In the genomic region with DNA sequence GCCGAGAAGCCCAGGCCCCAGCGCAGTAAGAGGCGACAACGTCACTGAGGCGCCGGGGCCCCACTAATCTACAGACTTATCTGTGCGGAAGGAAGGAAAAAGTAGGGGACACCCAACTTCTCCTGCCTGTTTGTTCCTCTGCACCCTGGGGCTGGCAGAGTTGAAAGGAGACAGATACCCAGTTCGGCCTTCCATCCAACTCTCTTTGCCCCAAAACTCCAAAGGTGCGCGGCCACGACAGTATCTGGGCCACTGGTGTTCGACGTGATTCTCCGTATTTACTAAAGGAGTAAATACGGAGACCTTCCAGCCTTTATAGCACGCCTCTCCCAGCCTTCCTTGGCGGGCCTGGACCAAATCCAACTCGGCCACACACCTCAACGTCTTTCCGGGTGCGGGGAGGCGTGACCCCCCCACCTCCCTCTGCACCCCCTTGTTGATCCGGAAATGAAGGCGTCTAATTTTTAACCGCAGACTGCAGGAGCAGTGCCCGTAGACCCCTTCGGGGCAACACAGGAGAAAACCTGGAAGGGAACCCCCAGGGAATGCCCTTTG, we compare ENCODE assay signal across 8 cellular contexts. TPM values are rescaled to one million over a fixed set of nuclear protein-coding genes. Genes with fewer than 3 reads are reported as not detected.
A peak's percentile ranks its signal among the peaks of the same experiment; 100 is the strongest.
DNase-seq lines count a peak whose midpoint lies in the region; ATAC-seq and TF ChIP-seq lines count a peak whose summit lies in the region.

No MANE protein-coding gene starts in this region.

- no peak for TF ChIP-seq CTCF in CD4-positive, alpha-beta T cell (IDR thresholded peaks at IDR 0.05)
- TF ChIP-seq CTCF in HL-60 (IDR thresholded peaks at IDR 0.05; ENCODE audit: insufficient read depth, low read length), result no peak
- TF ChIP-seq CTCF in WTC11 (IDR thresholded peaks at IDR 0.05), result no peak
- TF ChIP-seq CTCF in epithelial cell of proximal tubule (conservative IDR thresholded peaks at IDR 0.05; ENCODE audit: low read depth, low read length), result peak; percentile 2

- H3K4me1 ChIP-seq in neuron (ENCODE audit: insufficient read depth, low read length), result peaks cover 27% of the 10 kb centered on the region

- H3K4me3 Mint-ChIP-seq in CD4-positive, alpha-beta T cell, result peak overlapping the region; percentile 100
- peak overlapping the region; percentile 97 for H3K4me3 Mint-ChIP-seq in WTC11

- H3K9me3 Mint-ChIP-seq in CD4-positive, alpha-beta T cell, result no peaks in the 10 kb centered on the region
- no peaks in the 10 kb centered on the region for H3K9me3 Mint-ChIP-seq in WTC11

- H3K27me3 ChIP-seq in CD4-positive, alpha-beta T cell (ENCODE audit: control insufficient read depth, insufficient read depth, low read length), result no peaks in the 10 kb centered on the region
- no peaks in the 10 kb centered on the region for H3K27me3 ChIP-seq in HL-60 (ENCODE audit: insufficient read depth, poor library complexity, severe bottlenecking)
- H3K27me3 ChIP-seq in neuron (ENCODE audit: insufficient read depth, low read length), result no peaks in the 10 kb centered on the region

- peak overlapping the region; percentile 72 for H3K4me3 ChIP-seq in HL-60 (replicated peaks; ENCODE audit: insufficient read depth, low read length)
- peak overlapping the region; percentile 74 for H3K4me3 ChIP-seq in epithelial cell of proximal tubule (ENCODE audit: low read depth, low read length)
- H3K4me3 ChIP-seq in neuron (ENCODE audit: low read length), result peak overlapping the region; percentile 58

- no peaks in the 10 kb centered on the region for H3K9me3 ChIP-seq in CD4-positive, alpha-beta T cell (ENCODE audit: control insufficient read depth, low read length)
- H3K9me3 ChIP-seq in neuron (ENCODE audit: low read length), result no peaks in the 10 kb centered on the region

- intact Hi-C loops in CD4-positive, alpha-beta T cell (cut with DNase I, micrococcal nuclease), result loop anchor here (1.0 to 10.0 kb wide), 7 partner anchors 8 to 866 kb away; partner anchors contain the start of gene ACAA2 (in 1 of the 2)

- peak in 9 of 10 experiments; percentile 40 to 70 (median 54) for DNase-seq in CD4-positive, alpha-beta T cell
- DNase-seq in HL-60 (ENCODE audit: low read depth in 1 of 2, low spot score in 1 of 2), result peak in 1 of 2 experiments; percentile 62
- DNase-seq in WTC11 (ENCODE audit: low spot score), result no peak
- DNase-seq in epithelial cell of proximal tubule (ENCODE audit: low read depth), result no peak
- DNase-seq in SHP77 treated with DMSO at 0.1 percent for 48 hours (lab: John Stamatoyannopoulos, UW), result no peak
- no peak for DNase-seq in dedifferentiated amniotic fluid mesenchymal stem cell (ENCODE audit: extremely low spot score)

- peaks cover 53% of the 10 kb centered on the region for H3K36me3 Mint-ChIP-seq in CD4-positive, alpha-beta T cell (ENCODE audit: low read depth)
- H3K36me3 Mint-ChIP-seq in WTC11, result peaks cover 38% of the 10 kb centered on the region

- H3K36me3 ChIP-seq in neuron (ENCODE audit: insufficient read depth, low read length), result no peaks in the 10 kb centered on the region

- no peak overlapping the region for H2AFZ ChIP-seq in neuron (ENCODE audit: low read depth, low read length)

- H3K27me3 Mint-ChIP-seq in CD4-positive, alpha-beta T cell, result no peaks in the 10 kb centered on the region
- H3K27me3 Mint-ChIP-seq in WTC11 (ENCODE audit: low read depth), result no peaks in the 10 kb centered on the region; the same call in 1 of the 2 replicates

- CTCF ChIA-PET in CD4-positive, alpha-beta T cell (lab: Charles Lee), result interaction anchor here (0.8 to 1.5 kb wide), 5 partner anchors 8 to 93 kb away, joined by 3 to 8 read pairs (median 3); no protein-coding TSS in a partner anchor
- CTCF ChIA-PET in WTC11 (lab: Charles Lee), result no interaction called here

- peak overlapping the region; percentile 99 for H3K27ac Mint-ChIP-seq in CD4-positive, alpha-beta T cell
- H3K27ac Mint-ChIP-seq in WTC11, result peak overlapping the region; percentile 91

- POLR2A ChIA-PET in CD4-positive, alpha-beta T cell (lab: Charles Lee), result interaction anchor here (0.8 to 3.2 kb wide), 5 partner anchors 8 to 49 kb away, joined by 3 to 27 read pairs (median 12); no protein-coding TSS in a partner anchor
- POLR2A ChIA-PET in WTC11 (lab: Charles Lee), result interaction anchor here (1.5 kb wide), 1 partner anchor 19 kb away, joined by 4 read pairs; no protein-coding TSS in a partner anchor

- peaks cover 61% of the 10 kb centered on the region for H3K4me1 Mint-ChIP-seq in CD4-positive, alpha-beta T cell (ENCODE audit: low read depth)
- H3K4me1 Mint-ChIP-seq in WTC11, result peaks cover 53% of the 10 kb centered on the region

- ATAC-seq in CD4-positive, alpha-beta T cell (ENCODE audit: poor library complexity), result peak; percentile 12
- ATAC-seq in WTC11, result no peak
- ATAC-seq in GM21447 (IDR thresholded peaks at IDR 0.05; ENCODE audit: unreplicated experiment), result no peak

- H3K27ac ChIP-seq in CD4-positive, alpha-beta T cell (ENCODE audit: low read depth, low read length), result peak overlapping the region; percentile 30
- peak overlapping the region; percentile 61 for H3K27ac ChIP-seq in HL-60 (replicated peaks)

TF ChIP-seq in WTC11, 78 proteins besides CTCF, POLR2A, EP300 and RAD21:
- TF ChIP-seq CREM (CRISPR knock-in tag; IDR thresholded peaks at IDR 0.05) (no peak), STAT6 (CRISPR knock-in tag; conservative IDR thresholded peaks at IDR 0.05; ENCODE audit: low read depth) (no peak), TEAD4 (CRISPR knock-in tag; IDR thresholded peaks at IDR 0.05) (no peak)
- TF ChIP-seq, protein P1, sequence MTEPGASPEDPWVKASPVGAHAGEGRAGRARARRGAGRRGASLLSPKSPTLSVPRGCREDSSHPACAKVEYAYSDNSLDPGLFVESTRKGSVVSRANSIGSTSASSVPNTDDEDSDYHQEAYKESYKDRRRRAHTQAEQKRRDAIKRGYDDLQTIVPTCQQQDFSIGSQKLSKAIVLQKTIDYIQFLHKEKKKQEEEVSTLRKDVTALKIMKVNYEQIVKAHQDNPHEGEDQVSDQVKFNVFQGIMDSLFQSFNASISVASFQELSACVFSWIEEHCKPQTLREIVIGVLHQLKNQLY (CRISPR knock-in tag; IDR thresholded peaks at IDR 0.05), result no peak

RNA-seq across cellular contexts. Expression of gene SMAD7, which starts 1.6 kb away (rescaled TPM):
- 100 to 1,000 TPM; 244 to 254 TPM for total RNA-seq in CD4-positive, alpha-beta T cell
- 26.7 to 44.7 TPM (median 29.5 TPM) in 3 replicates for total RNA-seq in WTC11 (2021)
- 17.4 and 30.4 TPM in 2 replicates for total RNA-seq in epithelial cell of proximal tubule

Comparison
In these comparisons a context has a peak if more than half of its experiments do, and no peak if none do; other contexts are left out.
1. DNase-seq: peak in CD4-positive, alpha-beta T cell (9 of 10); none in WTC11 (single experiment), epithelial cell of proximal tubule (single experiment), SHP77 treated with DMSO at 0.1 percent for 48 hours (single experiment) and dedifferentiated amniotic fluid mesenchymal stem cell (single experiment).
2. Peak in every context shown above with its lines, with median percentiles within 50 percentile points of each other: H3K4me3 ChIP-seq.